Comparison of ENCODE assay signal across 1 cellular context in genomic region chr2:43158259-43158880, GRCh38.
TF ChIP-seq lines count a peak whose summit lies in the region.

No MANE protein-coding gene starts in this region.

TF ChIP-seq in GM23338, 12 proteins besides CTCF, POLR2A, EP300 and RAD21 (continued from another document):
- TF ChIP-seq ZNF462 (CRISPR knock-in tag; IDR thresholded peaks at IDR 0.05) (no peak), EZH2phosphoT487 (IDR thresholded peaks at IDR 0.05; ENCODE audit: unreplicated experiment) (no peak), ZNF331 (CRISPR knock-in tag; IDR thresholded peaks at IDR 0.05; ENCODE audit: low read depth) (no peak)
